In the genomic region with DNA sequence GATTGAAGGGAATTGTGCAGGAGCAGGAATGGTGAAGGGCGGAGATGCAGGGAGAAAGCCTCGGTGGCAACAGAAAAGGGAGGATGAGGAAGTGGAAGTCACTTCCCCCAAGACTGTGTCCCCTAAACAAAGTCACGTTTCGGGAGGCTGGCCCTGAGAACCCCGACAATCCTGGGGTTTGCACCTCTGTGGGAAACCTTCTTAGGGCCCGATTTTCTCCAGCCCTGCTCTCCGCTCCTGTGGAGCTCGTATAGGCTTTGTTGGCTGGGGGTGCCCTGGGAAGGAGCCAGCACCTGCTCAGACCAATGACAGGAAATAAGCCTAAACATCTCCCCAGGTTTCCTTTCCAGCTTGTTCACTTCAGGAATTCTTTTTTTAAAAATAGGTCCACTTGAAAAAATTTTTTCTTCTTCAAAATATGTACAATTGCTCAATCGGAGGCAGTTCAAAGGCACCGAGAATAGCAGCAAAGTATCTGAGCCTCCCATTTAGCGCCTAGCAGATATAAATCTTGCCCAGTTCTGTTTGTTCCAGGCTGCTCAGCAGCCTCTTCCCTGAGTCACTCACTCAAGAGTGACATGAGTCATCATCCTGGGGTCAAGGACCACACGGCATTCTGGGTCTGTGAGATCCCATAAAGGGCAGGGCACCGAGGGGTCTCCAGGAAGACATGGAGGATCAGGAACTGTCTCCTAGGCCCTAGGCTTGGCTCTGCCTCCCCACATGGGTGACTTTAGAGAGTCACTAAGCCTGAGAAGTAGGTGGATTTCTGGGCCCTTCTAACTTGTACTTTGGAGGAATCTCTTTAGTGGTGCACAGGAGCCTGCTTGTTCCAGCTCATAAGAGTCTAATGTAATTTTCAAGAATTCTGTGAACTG, we compare ENCODE assay signal across 1 cellular context.
TF ChIP-seq lines count a peak whose summit lies in the region.

No MANE protein-coding gene starts in this region.

TF ChIP-seq in A549, 52 proteins besides CTCF, POLR2A, EP300 and RAD21 (continued from another document):
- TF ChIP-seq, protein P1, sequence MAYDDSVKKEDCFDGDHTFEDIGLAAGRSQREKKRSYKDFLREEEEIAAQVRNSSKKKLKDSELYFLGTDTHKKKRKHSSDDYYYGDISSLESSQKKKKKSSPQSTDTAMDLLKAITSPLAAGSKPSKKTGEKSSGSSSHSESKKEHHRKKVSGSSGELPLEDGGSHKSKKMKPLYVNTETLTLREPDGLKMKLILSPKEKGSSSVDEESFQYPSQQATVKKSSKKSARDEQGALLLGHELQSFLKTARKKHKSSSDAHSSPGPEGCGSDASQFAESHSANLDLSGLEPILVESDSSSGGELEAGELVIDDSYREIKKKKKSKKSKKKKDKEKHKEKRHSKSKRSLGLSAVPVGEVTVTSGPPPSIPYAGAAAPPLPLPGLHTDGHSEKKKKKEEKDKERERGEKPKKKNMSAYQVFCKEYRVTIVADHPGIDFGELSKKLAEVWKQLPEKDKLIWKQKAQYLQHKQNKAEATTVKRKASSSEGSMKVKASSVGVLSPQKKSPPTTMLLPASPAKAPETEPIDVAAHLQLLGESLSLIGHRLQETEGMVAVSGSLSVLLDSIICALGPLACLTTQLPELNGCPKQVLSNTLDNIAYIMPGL (CRISPR knock-in tag; IDR thresholded peaks at IDR 0.05; ENCODE audit: borderline replicate concordance) = no peak
